In the genomic region with DNA sequence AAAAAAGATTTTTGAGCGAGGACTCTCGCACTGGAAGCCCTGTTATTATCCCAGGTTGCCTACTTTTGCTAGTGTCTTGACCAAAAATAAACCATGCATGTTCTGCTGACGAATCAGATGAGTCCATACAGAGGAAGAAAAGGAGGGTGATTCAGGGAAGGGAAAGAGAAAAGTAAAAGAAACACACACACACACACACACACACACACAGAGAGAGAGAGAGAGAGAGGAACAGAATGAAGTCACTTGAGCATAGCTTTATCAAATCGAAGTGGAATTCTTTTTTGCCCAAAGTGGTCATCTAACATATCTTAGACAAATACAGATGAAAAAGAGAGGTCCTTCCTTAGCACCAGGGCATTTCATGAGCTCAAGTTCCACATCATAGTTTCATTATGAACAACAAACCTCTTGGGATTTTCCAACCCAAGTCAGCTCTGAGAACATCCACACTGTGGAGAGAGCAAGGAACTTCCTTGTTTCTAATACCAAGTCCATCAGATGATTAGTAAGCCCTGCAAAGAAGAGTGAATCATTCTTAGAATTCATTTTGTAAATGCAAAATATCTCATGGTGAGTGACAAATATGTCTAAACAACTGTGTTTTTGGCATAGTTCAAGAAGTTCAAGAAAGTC, we compare ENCODE assay signal across 8 cellular contexts. TPM values are rescaled to one million over a fixed set of nuclear protein-coding genes. Genes with fewer than 3 reads are reported as not detected.
DNase-seq lines count a peak whose midpoint lies in the region; ATAC-seq and TF ChIP-seq lines count a peak whose summit lies in the region.

No MANE protein-coding gene starts in this region.

- no peaks in the 10 kb centered on the region for H3K9me3 ChIP-seq in CD8-positive, alpha-beta memory T cell (ENCODE audit: low read length)
- H3K9me3 ChIP-seq in Peyer's patch: no peaks in the 10 kb centered on the region

- H3K27ac ChIP-seq in CD8-positive, alpha-beta memory T cell (ENCODE audit: low read depth, low read length): no peak overlapping the region
- no peak overlapping the region for H3K27ac ChIP-seq in Peyer's patch

- H3K27me3 ChIP-seq in CD8-positive, alpha-beta memory T cell (ENCODE audit: insufficient read depth, low read length, poor library complexity, severe bottlenecking): no peaks in the 10 kb centered on the region
- H3K27me3 ChIP-seq in Peyer's patch: no peaks in the 10 kb centered on the region

- TF ChIP-seq POLR2A in Peyer's patch (IDR thresholded peaks at IDR 0.05): no peak

- ATAC-seq in GM19043 (IDR thresholded peaks at IDR 0.05; ENCODE audit: low read depth, unreplicated experiment) (peak; percentile 48), HG03108 (IDR thresholded peaks at IDR 0.05; ENCODE audit: unreplicated experiment) (peak; percentile 71), esophagus mucosa (peak; percentile 52)

- POLR2A ChIA-PET in CD8-positive, alpha-beta memory T cell (lab: Charles Lee): no interaction called here

- no peak overlapping the region for H3K27ac Mint-ChIP-seq in CD8-positive, alpha-beta memory T cell

- no peaks in the 10 kb centered on the region for H3K4me1 ChIP-seq in CD8-positive, alpha-beta memory T cell (ENCODE audit: insufficient read depth, low read length)
- no peaks in the 10 kb centered on the region for H3K4me1 ChIP-seq in Peyer's patch

- peaks cover 2 to 8% of the 10 kb centered on the region in 2 donors for H3K27me3 Mint-ChIP-seq in CD8-positive, alpha-beta memory T cell

- no peak overlapping the region for H3K4me3 Mint-ChIP-seq in CD8-positive, alpha-beta memory T cell

- H3K9me3 Mint-ChIP-seq in CD8-positive, alpha-beta memory T cell: no peaks in the 10 kb centered on the region

- CTCF ChIA-PET in CD8-positive, alpha-beta memory T cell (lab: Charles Lee): no interaction called here

- DNase-seq in AG10803 (ENCODE audit: low read depth) (peak; percentile 87), cerebellar nuclear complex (lab: John Stamatoyannopoulos, UW) (no peak), Peyer's patch (no peak)
- no peak for DNase-seq in CD8-positive, alpha-beta memory T cell
- no peak for DNase-seq in activated CD4-positive, alpha-beta T cell treated with anti-CD3 and anti-CD28 coated beads, Interleukin-2, amount 50 U/mL, for 1 hour

- H3K36me3 Mint-ChIP-seq in CD8-positive, alpha-beta memory T cell: no peaks in the 10 kb centered on the region

- no peaks in the 10 kb centered on the region for H3K4me1 Mint-ChIP-seq in CD8-positive, alpha-beta memory T cell

- H3K4me3 ChIP-seq in AG10803 (ENCODE audit: low read length) (no peak overlapping the region), Peyer's patch (no peak overlapping the region)
- H3K4me3 ChIP-seq in CD8-positive, alpha-beta memory T cell (ENCODE audit: low read length): no peak overlapping the region

- TF ChIP-seq CTCF in AG10803 (conservative IDR thresholded peaks at IDR 0.05; ENCODE audit: low read length): no peak
- no peak for TF ChIP-seq CTCF in Peyer's patch (IDR thresholded peaks at IDR 0.05)

- no peaks in the 10 kb centered on the region for H3K36me3 ChIP-seq in CD8-positive, alpha-beta memory T cell (ENCODE audit: insufficient read depth, low read length)
- no peaks in the 10 kb centered on the region for H3K36me3 ChIP-seq in Peyer's patch

RNA-seq across cellular contexts. Expression of a gene that starts 7.7 kb away (rescaled TPM):
- total RNA-seq in esophagus mucosa (0.16 TPM), Peyer's patch (under 1 TPM in 2 of 4 donors, not detected in 2; 0.40 to 0.53 TPM)
- not detected for total RNA-seq in CD8-positive, alpha-beta memory T cell
- not detected for polyA plus RNA-seq in CD8-positive, alpha-beta memory T cell

RNA-seq across cellular contexts. Expression of a gene that starts 39.1 kb away (rescaled TPM):
- 0.56 TPM for total RNA-seq in esophagus mucosa
- not detected for total RNA-seq in CD8-positive, alpha-beta memory T cell
- not detected for polyA plus RNA-seq in CD8-positive, alpha-beta memory T cell
- 1 to 10 TPM in 2 of 4 donors, not detected in 2; 1.5 to 1.8 TPM for total RNA-seq in Peyer's patch
